In the genomic region with DNA sequence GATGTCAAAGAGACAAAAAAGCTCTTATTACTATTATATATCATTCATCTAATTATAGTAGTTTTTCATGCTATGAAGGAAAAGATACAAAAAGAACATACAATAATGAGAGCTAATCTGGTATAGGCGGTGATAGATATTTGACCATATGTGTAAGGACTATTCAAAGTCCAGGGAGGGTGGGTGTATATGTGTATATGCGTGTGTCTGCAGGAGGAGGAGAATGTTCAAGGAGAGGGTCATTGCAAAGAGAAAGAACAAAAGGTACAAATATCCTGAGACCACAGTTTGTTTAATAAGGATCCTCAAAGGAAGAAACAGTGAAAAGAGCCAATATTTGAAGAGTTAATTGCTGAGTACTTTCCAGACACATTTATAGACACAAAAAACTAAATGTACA, we compare ENCODE assay signal across 25 cellular contexts.
"Had no signal": no experiment of that assay in that cellular context is flagged by ENCODE, and none has a peak within 500 bp of the region (broad histone marks: within the 10 kb centered on the region; RNA-seq: fewer than 3 reads in every experiment).

No MANE protein-coding gene starts in this region.

- H3K9me3 ChIP-seq: esophagus muscularis mucosa, left lung, lower lobe of right lung, right lobe of liver, vagina had no signal

- H3K4me1 ChIP-seq: esophagus muscularis mucosa, left lung, lower lobe of right lung, right lobe of liver, vagina had no signal

- H3K27me3 Mint-ChIP-seq: dendritic cell treated with granulocyte-macrophage colony-stimulating factor and Interleukin-4, amounts not matched to agents 40 ng/mL and 50 ng/mL, for 4 days; stimulated activated naive CD8-positive, alpha-beta T cell treated with anti-CD3 and anti-CD28 coated beads, Interleukin-15, amount 100 ng/mL, for 72 hours; type B pancreatic cell had no signal

- H3K4me3 Mint-ChIP-seq: activated CD4-positive, alpha-beta memory T cell treated with anti-CD3 and anti-CD28 coated beads for 36 hours; activated CD4-positive, alpha-beta T cell treated with anti-CD3 and anti-CD28 coated beads, Interleukin-2, amount 10 ng/mL, durations not matched to agents 24 days and 14 days; activated naive CD4-positive, alpha-beta T cell treated with anti-CD3 and anti-CD28 coated beads for 36 hours; activated naive CD8-positive, alpha-beta T cell treated with anti-CD3 and anti-CD28 coated beads, Interleukin-2, amount 10 ng/mL, durations not matched to agents 7 days and 5 days; activated T-helper 1 cell treated with anti-CD3 and anti-CD28 coated beads, Interleukin-12 subunit alpha, Interleukin-12 subunit beta, Interleukin-2, Interleukin-4 antibody, amounts not matched to agents 30 ng/mL and 10 ng/mL and 1 ng/mL, durations not matched to agents 14 hours and 24 hours and 36 hours; dendritic cell treated with granulocyte-macrophage colony-stimulating factor and Interleukin-4, amounts not matched to agents 40 ng/mL and 50 ng/mL, for 4 days; endodermal cell; natural killer cell; stimulated activated naive CD8-positive, alpha-beta T cell treated with anti-CD3 and anti-CD28 coated beads, Interleukin-15, amount 100 ng/mL, for 72 hours; type B pancreatic cell had no signal

- H3K27me3 ChIP-seq: esophagus muscularis mucosa, left lung, right lobe of liver, vagina had no signal

- ATAC-seq: left lung; lower lobe of right lung; natural killer cell; right lobe of liver; stimulated activated naive CD8-positive, alpha-beta T cell treated with anti-CD3 and anti-CD28 coated beads, Interleukin-15, amount 100 ng/mL, for 72 hours had no signal

- H3K27ac Mint-ChIP-seq: activated CD4-positive, alpha-beta memory T cell treated with anti-CD3 and anti-CD28 coated beads for 36 hours; activated CD4-positive, alpha-beta T cell treated with anti-CD3 and anti-CD28 coated beads, Interleukin-2, amount 10 ng/mL, durations not matched to agents 24 days and 14 days; activated naive CD4-positive, alpha-beta T cell treated with anti-CD3 and anti-CD28 coated beads for 36 hours; activated naive CD8-positive, alpha-beta T cell treated with anti-CD3 and anti-CD28 coated beads, Interleukin-2, amount 10 ng/mL, durations not matched to agents 7 days and 5 days; activated T-helper 1 cell treated with anti-CD3 and anti-CD28 coated beads, Interleukin-12 subunit alpha, Interleukin-12 subunit beta, Interleukin-2, Interleukin-4 antibody, amounts not matched to agents 30 ng/mL and 10 ng/mL and 1 ng/mL, durations not matched to agents 14 hours and 24 hours and 36 hours; dendritic cell treated with granulocyte-macrophage colony-stimulating factor and Interleukin-4, amounts not matched to agents 40 ng/mL and 50 ng/mL, for 4 days; endodermal cell; natural killer cell; stimulated activated naive CD8-positive, alpha-beta T cell treated with anti-CD3 and anti-CD28 coated beads, Interleukin-15, amount 100 ng/mL, for 72 hours; type B pancreatic cell had no signal

- H3K4me1 Mint-ChIP-seq: activated CD4-positive, alpha-beta T cell treated with anti-CD3 and anti-CD28 coated beads, Interleukin-2, amount 10 ng/mL, durations not matched to agents 24 days and 14 days; activated naive CD8-positive, alpha-beta T cell treated with anti-CD3 and anti-CD28 coated beads, Interleukin-2, amount 10 ng/mL, durations not matched to agents 7 days and 5 days; natural killer cell; stimulated activated naive CD8-positive, alpha-beta T cell treated with anti-CD3 and anti-CD28 coated beads, Interleukin-15, amount 100 ng/mL, for 72 hours had no signal

- H3K36me3 ChIP-seq: esophagus muscularis mucosa, left lung, lower lobe of right lung, right lobe of liver, vagina had no signal

- H3K36me3 Mint-ChIP-seq: activated CD4-positive, alpha-beta memory T cell treated with anti-CD3 and anti-CD28 coated beads for 36 hours; activated naive CD8-positive, alpha-beta T cell treated with anti-CD3 and anti-CD28 coated beads, Interleukin-2, amount 10 ng/mL, durations not matched to agents 7 days and 5 days; natural killer cell; type B pancreatic cell had no signal

- H3K4me3 ChIP-seq: esophagus muscularis mucosa, left lung, lower lobe of right lung, right lobe of liver, vagina had no signal

- H3K27ac ChIP-seq: esophagus muscularis mucosa, left lung, lower lobe of right lung, right lobe of liver, vagina had no signal

- DNase-seq: activated CD4-positive, alpha-beta memory T cell treated with anti-CD3 and anti-CD28 coated beads for 36 hours; activated CD4-positive, alpha-beta T cell treated with anti-CD3 and anti-CD28 coated beads, Interleukin-2, amount 10 ng/mL, durations not matched to agents 24 days and 14 days; activated CD4-positive, CD25-positive, alpha-beta regulatory T cell treated with anti-CD3 and anti-CD28 coated beads, Interleukin-2, amount 50 U/mL, for 72 hours; activated CD8-positive, alpha-beta memory T cell treated with anti-CD3 and anti-CD28 coated beads, Interleukin-2, amount 50 U/mL, for 4 hours; activated effector memory CD4-positive, alpha-beta T cell treated with anti-CD3 and anti-CD28 coated beads, Interleukin-2, amount 50 U/mL, for 16 hours; activated naive CD4-positive, alpha-beta T cell treated with anti-CD3 and anti-CD28 coated beads for 36 hours; activated naive CD8-positive, alpha-beta T cell treated with anti-CD3 and anti-CD28 coated beads, Interleukin-2, amount 10 ng/mL, durations not matched to agents 7 days and 5 days; activated T-cell treated with anti-CD3 and anti-CD28 coated beads, Interleukin-2, amount 50 U/mL, for 1 hour; amniotic stem cell; central memory CD4-positive, alpha-beta T cell; endodermal cell; foreskin melanocyte; left lung; lower lobe of right lung; mesenchymal stem cell; natural killer cell; right lobe of liver; stimulated activated CD4-positive, alpha-beta T cell treated with anti-CD3 and anti-CD28 coated beads, Interleukin-4, amount 100 ng/mL, for 1 hour; stimulated activated naive CD8-positive, alpha-beta T cell treated with anti-CD3 and anti-CD28 coated beads, Interleukin-15, amount 100 ng/mL, for 72 hours; substantia nigra had no signal

- H3K9me3 Mint-ChIP-seq: activated CD4-positive, alpha-beta memory T cell treated with anti-CD3 and anti-CD28 coated beads for 36 hours; activated CD4-positive, alpha-beta T cell treated with anti-CD3 and anti-CD28 coated beads, Interleukin-2, amount 10 ng/mL, durations not matched to agents 24 days and 14 days; activated naive CD4-positive, alpha-beta T cell treated with anti-CD3 and anti-CD28 coated beads for 36 hours; activated naive CD8-positive, alpha-beta T cell treated with anti-CD3 and anti-CD28 coated beads, Interleukin-2, amount 10 ng/mL, durations not matched to agents 7 days and 5 days; activated T-helper 1 cell treated with anti-CD3 and anti-CD28 coated beads, Interleukin-12 subunit alpha, Interleukin-12 subunit beta, Interleukin-2, Interleukin-4 antibody, amounts not matched to agents 30 ng/mL and 10 ng/mL and 1 ng/mL, durations not matched to agents 14 hours and 24 hours and 36 hours; dendritic cell treated with granulocyte-macrophage colony-stimulating factor and Interleukin-4, amounts not matched to agents 40 ng/mL and 50 ng/mL, for 4 days; endodermal cell; stimulated activated naive CD8-positive, alpha-beta T cell treated with anti-CD3 and anti-CD28 coated beads, Interleukin-15, amount 100 ng/mL, for 72 hours had no signal
